Comparison of ENCODE assay signal across 7 cellular contexts in genomic region chrX:52139545-52139895, GRCh38. TPM values are rescaled to one million over a fixed set of nuclear protein-coding genes. Genes with fewer than 3 reads are reported as not detected.
"Had no signal": no experiment of that assay in that cellular context is flagged by ENCODE, and none has a peak within 500 bp of the region (broad histone marks: within the 10 kb centered on the region; RNA-seq: fewer than 3 reads in every experiment).

No MANE protein-coding gene starts in this region.

- DNase-seq: IMR-90, KBM-7, KG1 had no signal

- H3K4me3 ChIP-seq: K562 had no signal

- ATAC-seq: HepG2, K562 had no signal

- H3K27ac ChIP-seq: HL-60 had no signal

RNA-seq across cellular contexts. Expression of gene MAGED4, which starts 45.2 kb away (rescaled TPM):
- total RNA-seq: HT-29, K562 had no signal
- polyA plus RNA-seq: K562 had no signal
